In the genomic region with DNA sequence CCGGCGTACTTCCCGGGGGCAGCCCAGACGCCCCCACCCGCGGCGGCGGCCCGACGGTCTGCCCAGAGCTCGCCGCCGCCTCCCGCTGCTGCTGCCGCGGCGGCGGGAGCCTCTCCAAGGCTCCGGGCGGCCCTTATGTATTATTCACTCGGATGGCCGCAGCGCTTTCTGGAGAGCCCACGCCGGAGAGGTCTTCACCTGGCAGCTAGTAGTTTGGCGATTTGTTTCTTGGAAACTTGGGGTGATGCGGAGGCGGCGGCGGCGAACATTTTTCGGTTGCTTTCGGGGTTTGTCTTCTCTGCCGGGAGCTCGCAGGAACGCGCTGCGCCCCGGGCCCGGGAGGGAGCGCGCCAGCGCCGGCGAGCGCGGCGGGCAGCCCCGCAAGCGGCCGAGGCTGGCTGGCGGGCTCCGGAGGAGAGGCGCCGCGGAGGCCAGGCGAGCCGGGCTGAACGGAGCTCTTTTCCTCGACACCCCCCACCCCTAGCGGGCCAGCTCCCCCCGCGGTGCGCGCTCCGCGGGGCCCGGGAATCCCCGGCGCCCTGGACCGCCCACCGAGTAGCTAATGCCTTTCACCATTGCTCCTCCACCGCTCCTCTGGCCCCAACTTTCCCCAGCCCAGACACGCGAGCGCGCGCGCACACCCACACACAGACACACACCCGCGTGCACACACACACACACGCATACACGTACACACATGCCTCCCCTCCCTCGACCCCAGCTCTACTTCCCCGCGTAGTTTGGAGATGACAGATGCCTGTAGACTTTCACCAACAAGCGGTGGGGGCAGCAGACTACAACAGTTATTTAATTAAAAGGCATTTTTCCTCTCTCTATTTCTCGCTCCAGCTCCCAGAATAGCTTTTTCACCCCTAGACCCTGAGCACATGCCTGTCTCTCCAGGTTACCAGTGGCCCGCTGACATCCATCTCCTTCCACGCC, we compare ENCODE assay signal across 8 cellular contexts.
A peak's percentile ranks its signal among the peaks of the same experiment; 100 is the strongest.
DNase-seq lines count a peak whose midpoint lies in the region; ATAC-seq and TF ChIP-seq lines count a peak whose summit lies in the region.

No MANE protein-coding gene starts in this region.

- H3K36me3 ChIP-seq in PC-9 (ENCODE audit: low read depth) (no peaks in the 10 kb centered on the region), iPS-15b (ENCODE audit: control insufficient read depth, insufficient read depth, low read length) (no peaks in the 10 kb centered on the region)

- H3K4me2 ChIP-seq in PC-9: peak overlapping the region; percentile 96

- H3K4me1 ChIP-seq in PC-9 (replicated peaks; ENCODE audit: insufficient read depth): peaks cover 6% of the 10 kb centered on the region; the same call in 1 of the 2 replicates
- H3K4me1 ChIP-seq in iPS-15b (ENCODE audit: control insufficient read depth, insufficient read depth, low read length): peaks cover 14% of the 10 kb centered on the region

- BruUV-seq in PC-9 (replicated peaks; lab: Mats Ljungman, UMichigan): no TSS peak

- peak overlapping the region; percentile 67; the same call in 1 of the 2 replicates for H2AFZ ChIP-seq in PC-9

- no peaks in the 10 kb centered on the region for H3K9me3 ChIP-seq in PC-9 (ENCODE audit: insufficient read depth, low read depth)
- no peaks in the 10 kb centered on the region for H3K9me3 ChIP-seq in iPS-15b (ENCODE audit: control insufficient read depth, insufficient read depth, low read length)

- H4K20me1 ChIP-seq in PC-9 (ENCODE audit: insufficient read depth): no peaks in the 10 kb centered on the region

- H3F3A ChIP-seq in PC-9 (ENCODE audit: insufficient read depth, low read depth): no peaks in the 10 kb centered on the region

- no peaks in the 10 kb centered on the region for H3K79me2 ChIP-seq in PC-9 (ENCODE audit: low read depth)

- peak overlapping the region; percentile 61 for H3K9ac ChIP-seq in iPS-15b (ENCODE audit: low read depth, low read length)

- CTCF ChIA-PET in PC-9 (lab: Charles Lee): interaction anchor here (0.5 kb wide), 1 partner anchor 725 kb away, joined by 14 read pairs; no protein-coding TSS in a partner anchor

- DNase-seq in Right ventricle myocardium inferior (ENCODE audit: missing footprints): no peak
- no peak for DNase-seq in cardiac septum (ENCODE audit: low spot score)
- DNase-seq in PC-9: no peak
- peak; percentile 83 for DNase-seq in astrocyte of the hippocampus (ENCODE audit: low read depth, low spot score)
- no peak for DNase-seq in skeletal muscle cell (ENCODE audit: low read depth)

- intact Hi-C loops in Right ventricle myocardium inferior (cut with DNase I) (loop anchor here (10.0 kb wide), 1 partner anchor 324 kb away; a partner anchor contains a TSS), cardiac septum (cut with DNase I) (loop anchor here (5.0 kb wide), 3 partner anchors 326 to 841 kb away; a partner anchor contains a TSS), PC-9 (cut with micrococcal nuclease; ENCODE audit: unreplicated experiment) (loop anchor here (5.0 to 10.0 kb wide), 2 partner anchors 324 to 501 kb away; a partner anchor contains a TSS)

- H3K27me3 ChIP-seq in PC-9 (ENCODE audit: insufficient read depth, low read depth): peaks cover 23% of the 10 kb centered on the region
- peaks cover 10% of the 10 kb centered on the region for H3K27me3 ChIP-seq in iPS-15b (ENCODE audit: control insufficient read depth, insufficient read depth, low read length)

- no peak overlapping the region for H3K27ac ChIP-seq in PC-9

- no peaks in the 10 kb centered on the region for H3K9me2 ChIP-seq in PC-9 (ENCODE audit: insufficient read depth)

- H3K4me3 ChIP-seq in PC-9: peak overlapping the region; percentile 59
- peak overlapping the region; percentile 63 for H3K4me3 ChIP-seq in iPS-15b (ENCODE audit: low read depth, low read length)
- H3K4me3 ChIP-seq in skeletal muscle cell (ENCODE audit: low read depth, low read length): peak overlapping the region; percentile 60

- TF ChIP-seq CTCF in PC-9 (conservative IDR thresholded peaks at IDR 0.05): no peak

- POLR2A ChIA-PET in PC-9 (lab: Charles Lee; ENCODE audit: unreplicated experiment): no interaction called here

- ATAC-seq in Right ventricle myocardium inferior: peak; percentile 24
- ATAC-seq in GM21786 (IDR thresholded peaks at IDR 0.05; ENCODE audit: unreplicated experiment): no peak
- ATAC-seq in GM21723 (IDR thresholded peaks at IDR 0.05; ENCODE audit: unreplicated experiment): no peak
